In genomic region chr7:33832326-33832725, GRCh38 we compare ENCODE assay signal across 29 cellular contexts.
DNase-seq lines count a peak whose midpoint lies in the region; ATAC-seq, FAIRE-seq and TF ChIP-seq lines count a peak whose summit lies in the region.
"Had no signal": no experiment of that assay in that cellular context is flagged by ENCODE, and none has a peak within 500 bp of the region (broad histone marks: within the 10 kb centered on the region; RNA-seq: fewer than 3 reads in every experiment).

No MANE protein-coding gene starts in this region.

- TF ChIP-seq EP300 in esophagus muscularis mucosa (IDR thresholded peaks at IDR 0.05) (no peak), transverse colon (IDR thresholded peaks at IDR 0.05; ENCODE audit: low read depth) (no peak)

- peaks cover 4% of the 10 kb centered on the region for H3K27me3 Mint-ChIP-seq in nephron (ENCODE audit: low read depth)
- H3K27me3 Mint-ChIP-seq: activated CD8-positive, alpha-beta T cell treated with anti-CD3 and anti-CD28 coated beads for 36 hours; T-helper 17 cell had no signal

- H3K27me3 ChIP-seq in right atrium auricular region (no peaks in the 10 kb centered on the region), esophagus muscularis mucosa (no peaks in the 10 kb centered on the region), transverse colon (no peaks in the 10 kb centered on the region)
- H3K27me3 ChIP-seq: neutrophil, tibial artery had no signal

- no peak overlapping the region for H3K4me3 Mint-ChIP-seq in nephron
- H3K4me3 Mint-ChIP-seq: activated CD8-positive, alpha-beta T cell treated with anti-CD3 and anti-CD28 coated beads for 36 hours; B cell; CD8-positive, alpha-beta memory T cell; endodermal cell; T-helper 17 cell had no signal

- WGBS in esophagus muscularis mucosa = 84% methylated on average over 6 of the region's 6 CpGs
- 80 to 82% methylated on average over 6 of the region's 6 CpGs for WGBS in transverse colon (ENCODE audit: low coverage in 1 of 2), 2 donors

- no peak for TF ChIP-seq CTCF in right atrium auricular region (IDR thresholded peaks at IDR 0.05)
- TF ChIP-seq CTCF in esophagus muscularis mucosa (IDR thresholded peaks at IDR 0.05) = no peak
- TF ChIP-seq CTCF in nephron (IDR thresholded peaks at IDR 0.05; ENCODE audit: unreplicated experiment in 3 of 3) = no peak
- no peak for TF ChIP-seq CTCF in transverse colon (IDR thresholded peaks at IDR 0.05)

- no peaks in the 10 kb centered on the region for H3K36me3 Mint-ChIP-seq in nephron (ENCODE audit: low read depth)
- H3K36me3 Mint-ChIP-seq: activated naive CD4-positive, alpha-beta T cell treated with anti-CD3 and anti-CD28 coated beads, Interleukin-2, amount 50 U/mL, for 72 hours; CD8-positive, alpha-beta memory T cell had no signal

- peaks cover 20% of the 10 kb centered on the region for H3K4me1 Mint-ChIP-seq in nephron
- H3K4me1 Mint-ChIP-seq: B cell; CD8-positive, alpha-beta memory T cell; T-helper 17 cell had no signal

- no peak for DNase-seq in Right ventricle myocardium superior
- no peak for DNase-seq in right atrium auricular region (ENCODE audit: low spot score)
- DNase-seq in esophagus muscularis mucosa (ENCODE audit: extremely low spot score) = peak; percentile 87
- DNase-seq in transverse colon = no peak
- DNase-seq in H54 (ENCODE audit: insufficient read length, low spot score) = no peak
- DNase-seq in caudate nucleus (lab: John Stamatoyannopoulos, UW) = no peak
- no peak for DNase-seq in epidermal melanocyte (ENCODE audit: insufficient read length, low spot score)
- DNase-seq: activated CD4-positive, alpha-beta T cell treated with anti-CD3 and anti-CD28 coated beads for 1 hour; activated CD8-positive, alpha-beta T cell treated with anti-CD3 and anti-CD28 coated beads for 36 hours; CD8-positive, alpha-beta memory T cell; DMS79; endodermal cell; NCI-H1092 treated with DMSO at 0.1 percent for 48 hours; NCI-H187 treated with DMSO at 0.1 percent for 48 hours; NCI-H748 treated with DMSO at 0.1 percent for 48 hours; small intestine; stimulated activated CD4-positive, alpha-beta T cell treated with anti-CD3 and anti-CD28 coated beads, Interleukin-1b, Interleukin-23, amount 100 ng/mL, for 48 hours; stimulated activated CD8-positive, alpha-beta memory T cell treated with anti-CD3 and anti-CD28 coated beads, Interleukin-4, amount 100 ng/mL, for 48 hours; T-helper 17 cell had no signal

- no peak for FAIRE-seq in H54 (lab: Jason Lieb, UNC)
- FAIRE-seq: A204.1, small intestine had no signal

- H3K4me1 ChIP-seq in right atrium auricular region = no peaks in the 10 kb centered on the region
- H3K4me1 ChIP-seq in esophagus muscularis mucosa = peaks cover 0 to 17% (median 13%) of the 10 kb centered on the region in 4 donors
- H3K4me1 ChIP-seq in transverse colon = no peaks in the 10 kb centered on the region

- H3K9me3 ChIP-seq in right atrium auricular region (no peaks in the 10 kb centered on the region), esophagus muscularis mucosa (no peaks in the 10 kb centered on the region), transverse colon (no peaks in the 10 kb centered on the region)
- H3K9me3 ChIP-seq: neutrophil, tibial artery had no signal

- intact Hi-C loops in Right ventricle myocardium superior (cut with DNase I) (no loop called here), esophagus muscularis mucosa (cut with DNase I) (no loop called here), transverse colon (cut with DNase I; ENCODE audit: low total_unique reads) (no loop called here)

- ATAC-seq in Right ventricle myocardium superior (ENCODE audit: poor library complexity) = peak; percentile 68
- ATAC-seq: activated CD8-positive, alpha-beta T cell treated with anti-CD3 and anti-CD28 coated beads for 36 hours; activated naive CD4-positive, alpha-beta T cell treated with anti-CD3 and anti-CD28 coated beads, Interleukin-2, amount 50 U/mL, for 72 hours; HCT116; T-helper 17 cell had no signal

- H3K4me3 ChIP-seq in right atrium auricular region (no peak overlapping the region), esophagus muscularis mucosa (peak overlapping the region in 1 of 4 donors; percentile 18), transverse colon (no peak overlapping the region)
- H3K4me3 ChIP-seq: SK-N-MC, tibial artery had no signal

- H3K27ac ChIP-seq in right atrium auricular region (no peak overlapping the region), esophagus muscularis mucosa (replicated peaks in 1 of 4) (peak overlapping the region in 3 of 4 donors; percentile 11 to 58 (median 32)), transverse colon (peak overlapping the region in 3 of 4 donors; percentile 21 to 55 (median 52)), caudate nucleus (ENCODE audit: low read depth, low read length) (no peak overlapping the region)
- H3K27ac ChIP-seq: neutrophil, SK-N-MC, tibial artery had no signal

- H3K36me3 ChIP-seq in right atrium auricular region = no peaks in the 10 kb centered on the region
- no peaks in the 10 kb centered on the region for H3K36me3 ChIP-seq in esophagus muscularis mucosa
- H3K36me3 ChIP-seq in transverse colon = no peaks in the 10 kb centered on the region
- H3K36me3 ChIP-seq: neutrophil, tibial artery had no signal

- peak overlapping the region in 2 of 3 experiments; percentile 33 to 36 for H3K27ac Mint-ChIP-seq in nephron
- H3K27ac Mint-ChIP-seq: activated CD8-positive, alpha-beta T cell treated with anti-CD3 and anti-CD28 coated beads for 36 hours; activated naive CD4-positive, alpha-beta T cell treated with anti-CD3 and anti-CD28 coated beads, Interleukin-2, amount 50 U/mL, for 72 hours; activated T-helper 2 cell treated with anti-CD3 and anti-CD28 coated beads, Interferon-gamma antibody, Interleukin-2, Interleukin-4, amounts not matched to agents 10 μg/mL and 5 μg/mL and 100 μg/mL, durations not matched to agents 14 hours and 24 hours and 36 hours; B cell; CD8-positive, alpha-beta memory T cell; endodermal cell; progenitor cell of endocrine pancreas; T-helper 17 cell had no signal

- H3K9me3 Mint-ChIP-seq in nephron = no peaks in the 10 kb centered on the region
- H3K9me3 Mint-ChIP-seq: activated T-helper 2 cell treated with anti-CD3 and anti-CD28 coated beads, Interferon-gamma antibody, Interleukin-2, Interleukin-4, amounts not matched to agents 10 μg/mL and 5 μg/mL and 100 μg/mL, durations not matched to agents 14 hours and 24 hours and 36 hours had no signal

- in situ Hi-C loops in transverse colon (cut with MboI; ENCODE audit: low pct_ligation_motif_present in 1 of 4, low pct_unique_long_range_greater_than_20kb in 1 of 4, low sequenced_read_pairs in 3 of 4) = no loop called here

- TF ChIP-seq POLR2A in esophagus muscularis mucosa (IDR thresholded peaks at IDR 0.05; ENCODE audit: low read depth) = no peak
- no peak for TF ChIP-seq POLR2A in transverse colon (IDR thresholded peaks at IDR 0.05)
- no peak for TF ChIP-seq POLR2A in H54 (IDR thresholded peaks at IDR 0.05; ENCODE audit: low read depth, low read length)

Comparison
In these comparisons a context has a peak if more than half of its experiments do, and no peak if none do; other contexts are left out.
1. H3K27ac ChIP-seq: peak in esophagus muscularis mucosa (3 of 4) and transverse colon (3 of 4); none in right atrium auricular region (0 of 2) and caudate nucleus (single experiment).